ENCODE assay signal across 22 cellular contexts in genomic region chr9:24500761-24501160, GRCh38. TPM values are rescaled to one million over a fixed set of nuclear protein-coding genes. Genes with fewer than 3 reads are reported as not detected.
DNase-seq lines count a peak whose midpoint lies in the region; TF ChIP-seq lines count a peak whose summit lies in the region.
"Had no signal": no experiment of that assay in that cellular context is flagged by ENCODE, and none has a peak within 500 bp of the region (broad histone marks: within the 10 kb centered on the region; RNA-seq: fewer than 3 reads in every experiment).

No MANE protein-coding gene starts in this region.

- H3K9me3 ChIP-seq in HAP-1 (no peaks in the 10 kb centered on the region), endodermal cell (ENCODE audit: control insufficient read depth, low read length) (no peaks in the 10 kb centered on the region), smooth muscle cell (replicated peaks; ENCODE audit: low read depth) (no peaks in the 10 kb centered on the region), Caco-2 (no peaks in the 10 kb centered on the region)
- H3K9me3 ChIP-seq: BE2C, BLaER1 had no signal

- H3K9ac ChIP-seq in endodermal cell (ENCODE audit: extremely low read depth, low read length, poor library complexity, severe bottlenecking) (no peak overlapping the region), smooth muscle cell (ENCODE audit: low read depth) (no peak overlapping the region)
- H3K9ac ChIP-seq: BLaER1 had no signal

- CTCF ChIA-PET in Caco-2 (lab: Charles Lee): no interaction called here

- H3K9me3 Mint-ChIP-seq in endodermal cell (no peaks in the 10 kb centered on the region), progenitor cell of endocrine pancreas (ENCODE audit: low read depth) (no peaks in the 10 kb centered on the region), Caco-2 (ENCODE audit: unreplicated experiment) (no peaks in the 10 kb centered on the region)

- H3K36me3 ChIP-seq in HAP-1 (replicated peaks) (no peaks in the 10 kb centered on the region), endodermal cell (ENCODE audit: control insufficient read depth, insufficient read depth, low read length) (no peaks in the 10 kb centered on the region), smooth muscle cell (ENCODE audit: low read depth) (no peaks in the 10 kb centered on the region), Caco-2 (ENCODE audit: control insufficient read depth, insufficient read depth, low read length) (no peaks in the 10 kb centered on the region)
- H3K36me3 ChIP-seq: BE2C, BLaER1 had no signal

- BruUV-seq in Caco-2 (replicated peaks; lab: Mats Ljungman, UMichigan): no TSS peak

- in situ Hi-C loops in HAP-1 (cut with MboI; ENCODE audit: low sequenced_read_pairs) (no loop called here), KBM-7 (cut with MboI; ENCODE audit: low pct_unique_long_range_greater_than_20kb, low sequenced_read_pairs) (no loop called here)

- H3K79me2 ChIP-seq in smooth muscle cell (ENCODE audit: low read depth): no peaks in the 10 kb centered on the region

- H3K4me3 Mint-ChIP-seq in endodermal cell (no peak overlapping the region), progenitor cell of endocrine pancreas (ENCODE audit: low read depth) (no peak overlapping the region), Caco-2 (ENCODE audit: unreplicated experiment) (no peak overlapping the region)
- H3K4me3 Mint-ChIP-seq: CD14-positive monocyte; CD4-positive, alpha-beta memory T cell; CD4-positive, CD25-positive, alpha-beta regulatory T cell; CD8-positive, alpha-beta memory T cell had no signal

- intact Hi-C loops in Caco-2 (cut with micrococcal nuclease; ENCODE audit: unreplicated experiment): no loop called here

- H3K27ac Mint-ChIP-seq in endodermal cell: peak overlapping the region; percentile 15
- H3K27ac Mint-ChIP-seq in progenitor cell of endocrine pancreas: no peak overlapping the region
- no peak overlapping the region for H3K27ac Mint-ChIP-seq in Caco-2 (ENCODE audit: unreplicated experiment)
- H3K27ac Mint-ChIP-seq: CD14-positive monocyte; CD4-positive, alpha-beta memory T cell; CD4-positive, CD25-positive, alpha-beta regulatory T cell; CD8-positive, alpha-beta memory T cell had no signal

- H3K4me3 ChIP-seq in HAP-1: no peak overlapping the region
- H3K4me3 ChIP-seq in endodermal cell (ENCODE audit: low read length): no peak overlapping the region
- H3K4me3 ChIP-seq in smooth muscle cell: no peak overlapping the region
- no peak overlapping the region for H3K4me3 ChIP-seq in Caco-2 (ENCODE audit: low read depth, low read length)
- H3K4me3 ChIP-seq: BLaER1 had no signal

- H3K4me1 ChIP-seq in HAP-1 (peaks cover 44% of the 10 kb centered on the region), endodermal cell (ENCODE audit: control insufficient read depth, insufficient read depth, low read length) (no peaks in the 10 kb centered on the region), smooth muscle cell (ENCODE audit: low read depth) (peaks cover 4% of the 10 kb centered on the region), Caco-2 (no peaks in the 10 kb centered on the region)
- H3K4me1 ChIP-seq: BE2C, BLaER1 had no signal

- H3K27me3 Mint-ChIP-seq in endodermal cell (ENCODE audit: insufficient read depth) (no peaks in the 10 kb centered on the region), progenitor cell of endocrine pancreas (no peaks in the 10 kb centered on the region), Caco-2 (ENCODE audit: insufficient read depth, unreplicated experiment) (no peaks in the 10 kb centered on the region)
- H3K27me3 Mint-ChIP-seq: CD4-positive, alpha-beta memory T cell; CD4-positive, CD25-positive, alpha-beta regulatory T cell; CD8-positive, alpha-beta memory T cell had no signal

- no peak overlapping the region for H3K4me2 ChIP-seq in smooth muscle cell
- H3K4me2 ChIP-seq: BLaER1 had no signal

- H3K27me3 ChIP-seq in HAP-1 (ENCODE audit: low read depth) (no peaks in the 10 kb centered on the region), endodermal cell (ENCODE audit: control insufficient read depth, insufficient read depth, low read length, poor library complexity, severe bottlenecking) (no peaks in the 10 kb centered on the region), smooth muscle cell (ENCODE audit: low read depth) (no peaks in the 10 kb centered on the region), Caco-2 (replicated peaks; ENCODE audit: control insufficient read depth, insufficient read depth, low read length) (no peaks in the 10 kb centered on the region)
- H3K27me3 ChIP-seq: BE2C, BLaER1 had no signal

- WGBS in endodermal cell (ENCODE audit: insufficient coverage in 1 of 2, insufficient read length in 1 of 2), 2 experiments: 90% methylated on average over 2 of the region's 3 CpGs; no CpG with 5 or more reads in 1 of the 2 experiments
- WGBS in smooth muscle cell (ENCODE audit: low lambda C conversion rate): 82% methylated on average over 3 of the region's 3 CpGs

- H2AFZ ChIP-seq in smooth muscle cell (ENCODE audit: low read depth): peak overlapping the region; percentile 9

- H3K4me1 Mint-ChIP-seq in endodermal cell: peaks cover 5% of the 10 kb centered on the region
- peaks cover 3% of the 10 kb centered on the region for H3K4me1 Mint-ChIP-seq in progenitor cell of endocrine pancreas (ENCODE audit: low read depth)
- no peaks in the 10 kb centered on the region for H3K4me1 Mint-ChIP-seq in Caco-2 (ENCODE audit: low read depth, unreplicated experiment)
- H3K4me1 Mint-ChIP-seq: CD14-positive monocyte; CD4-positive, alpha-beta memory T cell; CD4-positive, CD25-positive, alpha-beta regulatory T cell; CD8-positive, alpha-beta memory T cell had no signal

- no peak overlapping the region for H3K27ac ChIP-seq in endodermal cell (ENCODE audit: low read depth, low read length)
- no peak overlapping the region for H3K27ac ChIP-seq in smooth muscle cell (ENCODE audit: low read depth)
- H3K27ac ChIP-seq: BLaER1 had no signal

- H3F3A ChIP-seq in smooth muscle cell (ENCODE audit: low read depth): no peaks in the 10 kb centered on the region

- DNase-seq in HAP-1 (ENCODE audit: low spot score in 2 of 2) (peak; percentile 53 to 95), NCI-H69 (lab: John Stamatoyannopoulos, UW) (peak; percentile 16), endodermal cell (no peak), smooth muscle cell (lab: John Stamatoyannopoulos, UW; ENCODE audit: unreplicated experiment) (no peak), progenitor cell of endocrine pancreas (ENCODE audit: low spot score, unreplicated experiment) (no peak), Caco-2 (no peak), KBM-7 (no peak)
- DNase-seq: 8988T; ACHN; BE2C; C1 segment of cervical spinal cord; Calu3; CD4-positive, alpha-beta memory T cell; CD4-positive, CD25-positive, alpha-beta regulatory T cell; CD8-positive, alpha-beta memory T cell; COR-L47; DMS79 treated with DMSO at 0.1 percent for 48 hours; GF-D8 had no signal

- POLR2A ChIA-PET in Caco-2 (lab: Charles Lee): no interaction called here

- H4K20me1 ChIP-seq in smooth muscle cell (ENCODE audit: low read depth): no peaks in the 10 kb centered on the region
- H4K20me1 ChIP-seq: BLaER1 had no signal

- H3K36me3 Mint-ChIP-seq in endodermal cell (ENCODE audit: low read depth) (no peaks in the 10 kb centered on the region), progenitor cell of endocrine pancreas (ENCODE audit: insufficient read depth) (no peaks in the 10 kb centered on the region), Caco-2 (ENCODE audit: insufficient read depth, unreplicated experiment) (no peaks in the 10 kb centered on the region)
- H3K36me3 Mint-ChIP-seq: CD14-positive monocyte; CD4-positive, alpha-beta memory T cell; CD4-positive, CD25-positive, alpha-beta regulatory T cell; CD8-positive, alpha-beta memory T cell had no signal

- TF ChIP-seq CTCF in endodermal cell (conservative IDR thresholded peaks at IDR 0.05) (no peak), smooth muscle cell (IDR thresholded peaks at IDR 0.05; ENCODE audit: borderline replicate concordance, insufficient read depth, poor library complexity, severe bottlenecking) (no peak), progenitor cell of endocrine pancreas (IDR thresholded peaks at IDR 0.05; ENCODE audit: unreplicated experiment) (no peak), Caco-2 (IDR thresholded peaks at IDR 0.05; ENCODE audit: insufficient read depth in 1 of 2, low read depth in 1 of 2, low read length in 1 of 2, severe bottlenecking in 1 of 2, unreplicated experiment in 1 of 2) (no peak)

RNA-seq across cellular contexts. Expression of gene IZUMO3, which starts 44.9 kb away (rescaled TPM):
- total RNA-seq in endodermal cell (not detected), smooth muscle cell (not detected in 2 replicates), progenitor cell of endocrine pancreas (not detected in 2 replicates), Caco-2 (2022) (not detected in 2 replicates)
- not detected for polyA plus RNA-seq in endodermal cell (2013, experiment 1 of 2)
- not detected for polyA plus RNA-seq in endodermal cell (2013, experiment 2 of 2)
- not detected in 2 replicates for polyA plus RNA-seq in smooth muscle cell
- total RNA-seq: A673; Calu3; CD4-positive, alpha-beta memory T cell; CD4-positive, CD25-positive, alpha-beta regulatory T cell; CD8-positive, alpha-beta memory T cell had no signal
- polyA plus RNA-seq: AG04450; CD14-positive monocyte; CD4-positive, alpha-beta memory T cell; CD4-positive, CD25-positive, alpha-beta regulatory T cell; CD8-positive, alpha-beta memory T cell had no signal

Comparison
In these comparisons a context has a peak if more than half of its experiments do, and no peak if none do; other contexts are left out.
1. DNase-seq: peak in HAP-1 (2 of 2) and NCI-H69 (single experiment); none in endodermal cell (single experiment), smooth muscle cell (single experiment), progenitor cell of endocrine pancreas (single experiment), Caco-2 (0 of 2) and KBM-7 (single experiment).